Comparison of ENCODE assay signal across 18 cellular contexts in the genomic region with DNA sequence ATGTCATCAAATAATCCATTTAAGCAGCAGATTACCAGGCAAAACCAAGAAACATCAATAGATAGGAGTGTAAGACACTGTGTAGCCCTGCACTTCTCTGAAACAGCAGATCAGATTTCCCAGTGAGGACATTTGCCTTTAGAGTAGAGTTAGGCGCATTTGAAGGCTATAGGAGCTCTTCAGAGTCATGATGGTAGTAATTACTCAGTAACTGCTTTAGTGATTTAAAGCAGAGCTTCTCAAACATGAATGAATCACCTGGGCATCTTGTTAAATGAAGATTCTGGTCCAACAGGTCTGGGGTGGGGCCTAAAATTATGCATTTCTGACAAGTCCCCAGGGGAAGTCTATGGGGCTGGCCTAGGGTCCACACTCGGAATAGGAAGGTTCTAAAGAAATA. TPM values are rescaled to one million over a fixed set of nuclear protein-coding genes. Genes with fewer than 3 reads are reported as not detected.
"Had no signal": no experiment of that assay in that cellular context is flagged by ENCODE, and none has a peak within 500 bp of the region (broad histone marks: within the 10 kb centered on the region; RNA-seq: fewer than 3 reads in every experiment).

No MANE protein-coding gene starts in this region.

- H3K36me3 ChIP-seq: cardiac muscle cell, thyroid gland, vagina had no signal

- H3K9me3 ChIP-seq: thyroid gland, vagina had no signal

- H3K27me3 ChIP-seq: cardiac muscle cell, thyroid gland, vagina had no signal

- H3K4me3 ChIP-seq: cardiac muscle cell, lung, skin epidermis, thyroid gland, vagina had no signal

- DNase-seq: activated CD4-positive, alpha-beta T cell treated with anti-CD3 and anti-CD28 coated beads for 36 hours; activated CD8-positive, alpha-beta memory T cell treated with anti-CD3 and anti-CD28 coated beads, Interleukin-2, amount 50 U/mL, for 4 hours; activated CD8-positive, alpha-beta T cell treated with anti-CD3 and anti-CD28 coated beads for 36 hours; activated gamma-delta T cell treated with Interleukin-2 at 50 U/mL for 16 hours; activated naive CD8-positive, alpha-beta T cell treated with anti-CD3 and anti-CD28 coated beads for 36 hours; activated T-cell treated with anti-CD3 and anti-CD28 coated beads, Interleukin-2, amount 50 U/mL, for 72 hours; aorta; foreskin melanocyte; kidney glomerular epithelial cell; naive thymus-derived CD4-positive, alpha-beta T cell; retina; T-helper 9 cell; thyroid gland had no signal

- H3K4me1 ChIP-seq: parathyroid adenoma, thyroid gland had no signal

- H3K27ac ChIP-seq: cardiac muscle cell, parathyroid adenoma, skin epidermis, thyroid gland, vagina had no signal

- ATAC-seq: activated CD4-positive, alpha-beta T cell treated with anti-CD3 and anti-CD28 coated beads for 36 hours; activated CD8-positive, alpha-beta T cell treated with anti-CD3 and anti-CD28 coated beads for 36 hours; activated T-cell treated with anti-CD3 and anti-CD28 coated beads, Interleukin-2, amount 50 U/mL, for 72 hours; naive thymus-derived CD4-positive, alpha-beta T cell had no signal

RNA-seq across cellular contexts. Expression of gene THRB, which starts 36.9 kb away (rescaled TPM):
- total RNA-seq: activated CD4-positive, alpha-beta T cell treated with anti-CD3 and anti-CD28 coated beads for 36 hours; activated CD8-positive, alpha-beta T cell treated with anti-CD3 and anti-CD28 coated beads for 36 hours; activated naive CD8-positive, alpha-beta T cell treated with anti-CD3 and anti-CD28 coated beads for 36 hours; activated T-cell treated with anti-CD3 and anti-CD28 coated beads, Interleukin-2, amount 50 U/mL, for 72 hours had no signal
